9 cellular contexts compared by ENCODE assay signal in genomic region chr13:60448907-60449510, GRCh38. TPM values are rescaled to one million over a fixed set of nuclear protein-coding genes. Genes with fewer than 3 reads are reported as not detected.
DNase-seq lines count a peak whose midpoint lies in the region; ATAC-seq and TF ChIP-seq lines count a peak whose summit lies in the region.
"Had no signal": no experiment of that assay in that cellular context is flagged by ENCODE, and none has a peak within 500 bp of the region (broad histone marks: within the 10 kb centered on the region; RNA-seq: fewer than 3 reads in every experiment).

No MANE protein-coding gene starts in this region.

- no CpG with 5 or more reads among the region's 2 CpGs for WGBS in IMR-90 (ENCODE audit: extremely low coverage in 2 of 2, insufficient read length in 1 of 2), 2 experiments
- WGBS in SK-N-SH (ENCODE audit: low lambda C conversion rate), result 11% methylated on average over 2 of the region's 2 CpGs

- in situ Hi-C loops in IMR-90 (cut with MboI; ENCODE audit: low sequenced_read_pairs), result no loop called here

- no peaks in the 10 kb centered on the region for H4K20me1 ChIP-seq in IMR-90 (ENCODE audit: insufficient read depth, low read length)
- no peaks in the 10 kb centered on the region for H4K20me1 ChIP-seq in SK-N-SH (ENCODE audit: insufficient read depth)

- no peaks in the 10 kb centered on the region for H3K9me1 ChIP-seq in IMR-90 (ENCODE audit: insufficient read depth, low read length)

- no peak overlapping the region for H4K8ac ChIP-seq in IMR-90 (ENCODE audit: low read depth in 2 of 2, low read length in 2 of 2)

- H3K79me1 ChIP-seq in IMR-90 (ENCODE audit: low read depth in 1 of 2, low read length in 2 of 2), result no peaks in the 10 kb centered on the region

- H3F3A ChIP-seq in SK-N-SH (replicated peaks; ENCODE audit: insufficient read depth), result peaks cover 2% of the 10 kb centered on the region

- intact Hi-C loops in IMR-90 (cut with micrococcal nuclease), result loop anchor here (1.0 to 5.0 kb wide), 3 partner anchors 169 to 1503 kb away; no protein-coding TSS in a partner anchor

- H2BK120ac ChIP-seq in IMR-90 (ENCODE audit: low read depth, low read length), result no peak overlapping the region

- dilution Hi-C loops in IMR-90 (cut with HindIII; ENCODE audit: low sequenced_read_pairs, unreplicated experiment), result no loop called here

- TF ChIP-seq RAD21 in IMR-90 (IDR thresholded peaks at IDR 0.05; ENCODE audit: low read length) (peak; percentile 67), SK-N-SH (IDR thresholded peaks at IDR 0.05; ENCODE audit: low read length) (peak; percentile 75)

- no peak overlapping the region for H2AFZ ChIP-seq in IMR-90 (replicated peaks; ENCODE audit: low read length, poor library complexity)
- no peak overlapping the region for H2AFZ ChIP-seq in SK-N-SH (ENCODE audit: low read depth)

- no peaks in the 10 kb centered on the region for H3K36me3 ChIP-seq in IMR-90 (ENCODE audit: control insufficient read depth, insufficient read depth, low read length)
- H3K36me3 ChIP-seq in SK-N-SH (replicated peaks in 1 of 2; ENCODE audit: control insufficient read depth in 1 of 2, insufficient read depth in 2 of 2, low read length in 1 of 2), result no peaks in the 10 kb centered on the region

- H3K9ac ChIP-seq in IMR-90 (ENCODE audit: low read depth, low read length), result no peak overlapping the region
- no peak overlapping the region for H3K9ac ChIP-seq in SK-N-SH

- H3K9me2 ChIP-seq in SK-N-SH, result no peaks in the 10 kb centered on the region

- no peaks in the 10 kb centered on the region for H3K9me3 ChIP-seq in IMR-90 (ENCODE audit: control insufficient read depth, insufficient read depth, low read length)
- no peaks in the 10 kb centered on the region for H3K9me3 ChIP-seq in SK-N-SH

- H3K27ac ChIP-seq in IMR-90 (ENCODE audit: insufficient read depth, low read length), result no peak overlapping the region
- no peak overlapping the region for H3K27ac ChIP-seq in SK-N-SH (ENCODE audit: low read depth in 2 of 2, low read length in 1 of 2)

- no peak overlapping the region for H4K91ac ChIP-seq in IMR-90 (ENCODE audit: insufficient read depth, low read depth, low read length)

- no TSS peak for BruUV-seq in IMR-90 (replicated peaks; lab: Mats Ljungman, UMichigan)

- H2AK9ac ChIP-seq in IMR-90 (replicated peaks; ENCODE audit: low read depth, low read length, poor library complexity), result no peak overlapping the region

- peak; percentile 83 for TF ChIP-seq CTCF in IMR-90 (conservative IDR thresholded peaks at IDR 0.05; ENCODE audit: low read depth, low read length)
- peak; percentile 76 for TF ChIP-seq CTCF in SK-N-SH (IDR thresholded peaks at IDR 0.05)

- H3K4me2 ChIP-seq in IMR-90 (ENCODE audit: low read depth, low read length) (no peak overlapping the region), SK-N-SH (no peak overlapping the region)

- H3K4me3 ChIP-seq in IMR-90 (ENCODE audit: insufficient read depth, low read depth, low read length), result no peak overlapping the region
- H3K4me3 ChIP-seq in SK-N-SH (ENCODE audit: low read depth in 2 of 2, low read length in 1 of 2), result no peak overlapping the region

- POLR2A ChIA-PET in IMR-90 (lab: Charles Lee; ENCODE audit: unreplicated experiment), result no interaction called here
- POLR2A ChIA-PET in SK-N-SH (lab: Yijun Ruan, JAX), result no interaction called here

- H3K27me3 ChIP-seq in IMR-90 (ENCODE audit: control insufficient read depth, insufficient read depth, low read length) (no peaks in the 10 kb centered on the region), SK-N-SH (ENCODE audit: insufficient read depth) (no peaks in the 10 kb centered on the region)

- no peak overlapping the region for H3K18ac ChIP-seq in IMR-90 (ENCODE audit: low read depth, low read length)

- DNase-seq in DMS 273 (lab: John Stamatoyannopoulos, UW; ENCODE audit: unreplicated experiment) (peak; percentile 56), DMS 273 treated with DMSO at 0.1 percent for 48 hours (lab: John Stamatoyannopoulos, UW) (no peak), IMR-90 (peak; percentile 68), SK-N-SH (peak; percentile 24), fibroblast of peridontal ligament (ENCODE audit: extremely low read depth) (peak; percentile 81), pons (ENCODE audit: low spot score) (peak; percentile 75)

- TF ChIP-seq POLR2A in IMR-90 (IDR thresholded peaks at IDR 0.05; ENCODE audit: low read depth, low read length), result no peak

- no peak overlapping the region for H2AK5ac ChIP-seq in IMR-90 (ENCODE audit: low read depth, low read length)

- peak; percentile 86 for ATAC-seq in GM21447 (IDR thresholded peaks at IDR 0.05; ENCODE audit: unreplicated experiment)
- ATAC-seq in IMR-90 (ENCODE audit: low read depth), result peak; percentile 85
- ATAC-seq in HG03139 (IDR thresholded peaks at IDR 0.05; ENCODE audit: unreplicated experiment), result no peak
- ATAC-seq: activated T-cell treated with anti-CD3 and anti-CD28 coated beads, Interleukin-2, amount 50 U/mL, for 72 hours had no signal

- no peak overlapping the region for H2BK20ac ChIP-seq in IMR-90 (ENCODE audit: low read depth, low read length)

- H4K5ac ChIP-seq in IMR-90 (ENCODE audit: low read depth, low read length), result no peak overlapping the region

- no peak overlapping the region for H2BK15ac ChIP-seq in IMR-90 (ENCODE audit: low read depth, low read length)

- CTCF ChIA-PET in IMR-90 (lab: Yijun Ruan, JAX) (interaction anchor here (0.6 to 1.5 kb wide), 7 partner anchors 9 to 169 kb away, joined by 3 to 6 read pairs (median 4); no protein-coding TSS in a partner anchor), SK-N-SH (lab: Yijun Ruan, JAX) (interaction anchor here (0.6 to 3.1 kb wide), 20 partner anchors 10 to 1504 kb away, joined by 3 to 16 read pairs (median 3); partner anchors contain the start of gene TDRD3)

- H3K23ac ChIP-seq in IMR-90 (ENCODE audit: low read depth, low read length), result no peak overlapping the region

- H3K4me1 ChIP-seq in IMR-90 (ENCODE audit: control insufficient read depth, insufficient read depth, low read length) (no peaks in the 10 kb centered on the region), SK-N-SH (ENCODE audit: control insufficient read depth in 1 of 2, insufficient read depth in 2 of 2, low read depth in 1 of 2, low read length in 1 of 2) (no peaks in the 10 kb centered on the region)

- no peak for TF ChIP-seq EP300 in SK-N-SH (IDR thresholded peaks at IDR 0.05; ENCODE audit: borderline replicate concordance in 1 of 2, low read depth in 1 of 2, low read length in 1 of 2)

- H3K14ac ChIP-seq in IMR-90 (replicated peaks; ENCODE audit: low read depth, low read length), result no peak overlapping the region

- H3K79me2 ChIP-seq in SK-N-SH (ENCODE audit: insufficient read depth), result no peaks in the 10 kb centered on the region

- no peak overlapping the region for H3K4ac ChIP-seq in IMR-90 (ENCODE audit: low read depth, low read length)

- H3K56ac ChIP-seq in IMR-90 (ENCODE audit: extremely low read depth, insufficient read depth, low read length), result no peak overlapping the region

- H2BK5ac ChIP-seq in IMR-90 (ENCODE audit: low read depth, low read length, poor library complexity, severe bottlenecking), result no peak overlapping the region

TF ChIP-seq in IMR-90, 13 proteins besides CTCF, POLR2A, EP300 and RAD21:
- TF ChIP-seq SMC3 (IDR thresholded peaks at IDR 0.05; ENCODE audit: low read depth, low read length) (peak; percentile 66), CHD1 (IDR thresholded peaks at IDR 0.05; ENCODE audit: low read depth, low read length) (no peak), BHLHE40 (IDR thresholded peaks at IDR 0.05; ENCODE audit: low read depth, low read length) (no peak), CEBPB (IDR thresholded peaks at IDR 0.05; ENCODE audit: low read depth, low read length) (no peak)

TF ChIP-seq in SK-N-SH, 30 proteins besides CTCF, POLR2A, EP300 and RAD21 (continues in another document):
- TF ChIP-seq SMC3 (IDR thresholded peaks at IDR 0.05; ENCODE audit: low read depth, low read length), result peak; percentile 51
- TF ChIP-seq REST (IDR thresholded peaks at IDR 0.05; ENCODE audit: low read depth, low read length), result no peak
- no peak for TF ChIP-seq EZH2phosphoT487 (IDR thresholded peaks at IDR 0.05; ENCODE audit: borderline replicate concordance, low read depth)

RNA-seq across cellular contexts. Expression of gene TDRD3, which starts 52.0 kb away (rescaled TPM):
- total RNA-seq in IMR-90 (2012; rRNA removed), result 12.0 and 14.7 TPM in 2 replicates
- 3.4 and 3.9 TPM in 2 replicates for polyA plus RNA-seq in IMR-90 (2012; rRNA removed)
- polyA plus RNA-seq in IMR-90 (2012; cell fraction: cytosol; rRNA removed), result 0.38 and 0.97 TPM in 2 replicates
- 0.61 and 8.8 TPM in 2 replicates for polyA plus RNA-seq in IMR-90 (2012; cell fraction: nucleus; rRNA removed; ENCODE audit: low replicate concordance)
- polyA plus RNA-seq in SK-N-SH (2012; rRNA removed), result 3.8 and 5.1 TPM in 2 replicates
- 4.9 and 6.3 TPM in 2 replicates for polyA plus RNA-seq in SK-N-SH (2012; cell fraction: cytosol; rRNA removed)
- polyA plus RNA-seq in SK-N-SH (2012; cell fraction: nucleus; rRNA removed), result 4.7 and 10.2 TPM in 2 replicates
